ENCODE assay signal across 11 cellular contexts in genomic region chr3:149902498-149903139, GRCh38.
A peak's percentile ranks its signal among the peaks of the same experiment; 100 is the strongest.
DNase-seq lines count a peak whose midpoint lies in the region; ATAC-seq and TF ChIP-seq lines count a peak whose summit lies in the region.
"Had no signal": no experiment of that assay in that cellular context is flagged by ENCODE, and none has a peak within 500 bp of the region (broad histone marks: within the 10 kb centered on the region; RNA-seq: fewer than 3 reads in every experiment).

No MANE protein-coding gene starts in this region.

- no peaks in the 10 kb centered on the region for H3K27me3 ChIP-seq in RWPE2 (ENCODE audit: insufficient read depth, poor library complexity, severe bottlenecking)
- H3K27me3 ChIP-seq: suprapubic skin had no signal

- no peak overlapping the region for H3K27ac ChIP-seq in RWPE2 (ENCODE audit: poor library complexity, severe bottlenecking)
- H3K27ac ChIP-seq: suprapubic skin had no signal

- no peaks in the 10 kb centered on the region for H3K4me1 ChIP-seq in RWPE2 (ENCODE audit: insufficient read depth, poor library complexity, severe bottlenecking)
- H3K4me1 ChIP-seq: suprapubic skin had no signal

- H3K36me3 ChIP-seq in RWPE2 (ENCODE audit: low read depth): peaks cover 18% of the 10 kb centered on the region

- no peaks in the 10 kb centered on the region for H3K9me3 ChIP-seq in RWPE2 (ENCODE audit: severe bottlenecking)
- H3K9me3 ChIP-seq: suprapubic skin had no signal

- no peak overlapping the region for H3K4me3 ChIP-seq in AG09309 (ENCODE audit: control insufficient read depth, low read depth, low read length)
- H3K4me3 ChIP-seq in GM12864 (ENCODE audit: low read depth, low read length): no peak overlapping the region
- H3K4me3 ChIP-seq in RWPE2 (ENCODE audit: severe bottlenecking): no peak overlapping the region
- H3K4me3 ChIP-seq in fibroblast of villous mesenchyme (ENCODE audit: low read depth, low read length): no peak overlapping the region
- H3K4me3 ChIP-seq: suprapubic skin had no signal

- DNase-seq in AG09309 (ENCODE audit: low read depth) (no peak), GM12864 (ENCODE audit: low read depth) (no peak), RWPE2 (ENCODE audit: low spot score) (no peak), fibroblast of villous mesenchyme (ENCODE audit: low read depth) (no peak), ecto neural progenitor cell (ENCODE audit: low spot score) (no peak)
- DNase-seq: GDM1, nucleus accumbens had no signal

- no peak for ATAC-seq in RWPE2 (ENCODE audit: low read depth)
- ATAC-seq in HG03108 (IDR thresholded peaks at IDR 0.05; ENCODE audit: unreplicated experiment): no peak
- no peak for ATAC-seq in GM19397 (IDR thresholded peaks at IDR 0.05; ENCODE audit: unreplicated experiment)
- ATAC-seq in GM18909 (IDR thresholded peaks at IDR 0.05; ENCODE audit: poor library complexity, unreplicated experiment): no peak

- TF ChIP-seq CTCF in AG09309 (IDR thresholded peaks at IDR 0.05; ENCODE audit: control insufficient read depth, insufficient read depth, low read depth, low read length, missing control alignments): peak; percentile 14
- TF ChIP-seq CTCF in GM12864 (IDR thresholded peaks at IDR 0.05; ENCODE audit: low read depth, low read length, missing control alignments): peak; percentile 13
- peak; percentile 48 for TF ChIP-seq CTCF in RWPE2 (IDR thresholded peaks at IDR 0.05; ENCODE audit: poor library complexity, severe bottlenecking)
- TF ChIP-seq CTCF in fibroblast of villous mesenchyme (IDR thresholded peaks at IDR 0.05; ENCODE audit: insufficient read depth, low read depth, low read length): peak; percentile 35
